1 cellular context compared by ENCODE assay signal in genomic region chr16:12811441-12812198, GRCh38.
TF ChIP-seq lines count a peak whose summit lies in the region.

No MANE protein-coding gene starts in this region.

TF ChIP-seq in HepG2, 621 proteins besides CTCF, POLR2A, EP300 and RAD21:
- TF ChIP-seq ZBTB46 (CRISPR knock-in tag; IDR thresholded peaks at IDR 0.05; ENCODE audit: borderline replicate concordance) (no peak), ADNP (CRISPR knock-in tag; IDR thresholded peaks at IDR 0.05) (no peak), TSC22D2 (CRISPR knock-in tag; IDR thresholded peaks at IDR 0.05; ENCODE audit: borderline replicate concordance) (no peak), ZNF33B (CRISPR knock-in tag; IDR thresholded peaks at IDR 0.05) (no peak), SOX13 (IDR thresholded peaks at IDR 0.05) (no peak), SOX13 (CRISPR knock-in tag; conservative IDR thresholded peaks at IDR 0.05 in 1 of 2, IDR thresholded peaks at IDR 0.05 in 1 of 2) (0 out of 4 replicates have a peak, but pooled peaks of 1 of the 2 experiments have one; percentile 19), ZNF605 (CRISPR knock-in tag; IDR thresholded peaks at IDR 0.05) (no peak), HCFC1 (IDR thresholded peaks at IDR 0.05; ENCODE audit: low read depth, low read length) (no peak), ZNF20 (CRISPR knock-in tag; IDR thresholded peaks at IDR 0.05) (peak; percentile 93; the same call in 1 of the 2 replicates), EHMT2 (IDR thresholded peaks at IDR 0.05; ENCODE audit: borderline replicate concordance, low read depth, low read length) (no peak), CHCHD3 (CRISPR knock-in tag; IDR thresholded peaks at IDR 0.05) (no peak), PRMT3 (CRISPR knock-in tag; IDR thresholded peaks at IDR 0.05; ENCODE audit: borderline replicate concordance, low read depth) (no peak), ZNF337 (CRISPR knock-in tag; IDR thresholded peaks at IDR 0.05; ENCODE audit: borderline replicate concordance, low read depth) (no peak), HMGXB3 (CRISPR knock-in tag; IDR thresholded peaks at IDR 0.05; ENCODE audit: borderline replicate concordance) (no peak)
- TF ChIP-seq, protein P1, sequence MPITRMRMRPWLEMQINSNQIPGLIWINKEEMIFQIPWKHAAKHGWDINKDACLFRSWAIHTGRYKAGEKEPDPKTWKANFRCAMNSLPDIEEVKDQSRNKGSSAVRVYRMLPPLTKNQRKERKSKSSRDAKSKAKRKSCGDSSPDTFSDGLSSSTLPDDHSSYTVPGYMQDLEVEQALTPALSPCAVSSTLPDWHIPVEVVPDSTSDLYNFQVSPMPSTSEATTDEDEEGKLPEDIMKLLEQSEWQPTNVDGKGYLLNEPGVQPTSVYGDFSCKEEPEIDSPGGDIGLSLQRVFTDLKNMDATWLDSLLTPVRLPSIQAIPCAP (CRISPR knock-in tag; IDR thresholded peaks at IDR 0.05; ENCODE audit: low read depth): no peak
- TF ChIP-seq, protein P2, sequence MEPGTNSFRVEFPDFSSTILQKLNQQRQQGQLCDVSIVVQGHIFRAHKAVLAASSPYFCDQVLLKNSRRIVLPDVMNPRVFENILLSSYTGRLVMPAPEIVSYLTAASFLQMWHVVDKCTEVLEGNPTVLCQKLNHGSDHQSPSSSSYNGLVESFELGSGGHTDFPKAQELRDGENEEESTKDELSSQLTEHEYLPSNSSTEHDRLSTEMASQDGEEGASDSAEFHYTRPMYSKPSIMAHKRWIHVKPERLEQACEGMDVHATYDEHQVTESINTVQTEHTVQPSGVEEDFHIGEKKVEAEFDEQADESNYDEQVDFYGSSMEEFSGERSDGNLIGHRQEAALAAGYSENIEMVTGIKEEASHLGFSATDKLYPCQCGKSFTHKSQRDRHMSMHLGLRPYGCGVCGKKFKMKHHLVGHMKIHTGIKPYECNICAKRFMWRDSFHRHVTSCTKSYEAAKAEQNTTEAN (CRISPR knock-in tag; conservative IDR thresholded peaks at IDR 0.05): no peak
TF ChIP-seq in HepG2: peak in this region for 2.
